Comparison of ENCODE assay signal across 14 cellular contexts in genomic region chr6:111252451-111252850, GRCh38.
DNase-seq lines count a peak whose midpoint lies in the region; TF ChIP-seq lines count a peak whose summit lies in the region.
"Had no signal": no experiment of that assay in that cellular context is flagged by ENCODE, and none has a peak within 500 bp of the region (broad histone marks: within the 10 kb centered on the region; RNA-seq: fewer than 3 reads in every experiment).

No MANE protein-coding gene starts in this region.

- no CpG with 5 or more reads among the region's 6 CpGs for WGBS in H9 (ENCODE audit: extremely low coverage, insufficient read length, low lambda C conversion rate)
- 86% methylated on average over 6 of the region's 6 CpGs for WGBS in HUES64
- WGBS in endodermal cell (ENCODE audit: insufficient coverage in 1 of 2, insufficient read length in 1 of 2), 2 experiments, result 72 to 86% methylated on average over 5 to 6 of the region's 6 CpGs
- WGBS in neuronal stem cell (ENCODE audit: extremely low coverage in 2 of 2, insufficient read length in 2 of 2, insufficient replicate concordance in 1 of 2), 2 donors, result no CpG with 5 or more reads among the region's 6 CpGs

- H3K9ac ChIP-seq in H9 (ENCODE audit: extremely low read depth, insufficient read length, low read length) (no peak overlapping the region), HUES64 (ENCODE audit: low read depth, low read length) (no peak overlapping the region), endodermal cell (ENCODE audit: extremely low read depth, low read length, poor library complexity, severe bottlenecking) (no peak overlapping the region), neuronal stem cell (ENCODE audit: low read depth, low read length, poor library complexity) (no peak overlapping the region)
- H3K9ac ChIP-seq: BLaER1 treated with 17β-estradiol and CSF1 and Interleukin-3, amounts not matched to agents 10 nM and 100 nM had no signal

- no peak overlapping the region for H3K18ac ChIP-seq in H9 (ENCODE audit: insufficient read length, low read depth, low read length)
- no peak overlapping the region for H3K18ac ChIP-seq in neuronal stem cell (ENCODE audit: low read length)

- H3K79me2 ChIP-seq in H9 (ENCODE audit: insufficient read depth, low read length), result no peaks in the 10 kb centered on the region

- no peak overlapping the region for H3K27ac ChIP-seq in H9 (ENCODE audit: insufficient read length, low read depth, low read length)
- peak overlapping the region; percentile 39; the same call in 1 of the 2 replicates for H3K27ac ChIP-seq in HUES64 (ENCODE audit: low read depth, low read length)
- H3K27ac ChIP-seq in endodermal cell (ENCODE audit: low read depth, low read length), result no peak overlapping the region
- no peak overlapping the region for H3K27ac ChIP-seq in neuronal stem cell (replicated peaks; ENCODE audit: low read length)
- no peak overlapping the region for H3K27ac ChIP-seq in tibial artery
- H3K27ac ChIP-seq: BLaER1 treated with 17β-estradiol and CSF1 and Interleukin-3, amounts not matched to agents 10 nM and 100 nM; HL-60 had no signal

- H3K14ac ChIP-seq in H9 (ENCODE audit: insufficient read depth, low read length), result no peak overlapping the region
- H3K14ac ChIP-seq in neuronal stem cell (ENCODE audit: low read length), result no peak overlapping the region

- H3K4ac ChIP-seq in H9 (ENCODE audit: low read depth, low read length) (no peak overlapping the region), neuronal stem cell (ENCODE audit: low read length) (no peak overlapping the region)

- H2BK120ac ChIP-seq in H9 (ENCODE audit: low read depth, low read length, poor library complexity, severe bottlenecking) (no peak overlapping the region), neuronal stem cell (ENCODE audit: low read depth, low read length) (no peak overlapping the region)

- TF ChIP-seq CTCF in H9 (conservative IDR thresholded peaks at IDR 0.05), result no peak
- no peak for TF ChIP-seq CTCF in endodermal cell (conservative IDR thresholded peaks at IDR 0.05)
- no peak for TF ChIP-seq CTCF in tibial artery (IDR thresholded peaks at IDR 0.05)

- H3K4me3 ChIP-seq in HUES64 (ENCODE audit: low read length) (no peak overlapping the region), endodermal cell (ENCODE audit: low read length) (no peak overlapping the region), neuronal stem cell (ENCODE audit: low read length in 2 of 2) (no peak overlapping the region), tibial artery (no peak overlapping the region)
- H3K4me3 ChIP-seq: BLaER1 treated with 17β-estradiol and CSF1 and Interleukin-3, amounts not matched to agents 10 nM and 100 nM; GM12878 had no signal

- no peaks in the 10 kb centered on the region for H3K9me3 Mint-ChIP-seq in H9
- no peaks in the 10 kb centered on the region for H3K9me3 Mint-ChIP-seq in endodermal cell
- H3K9me3 Mint-ChIP-seq: CD8-positive, alpha-beta T cell had no signal

- H4K8ac ChIP-seq in H9 (replicated peaks; ENCODE audit: insufficient read length, low read depth, low read length) (no peak overlapping the region), neuronal stem cell (ENCODE audit: low read depth, low read length) (no peak overlapping the region)

- no peak overlapping the region for H2BK12ac ChIP-seq in H9 (ENCODE audit: insufficient read length, low read depth, low read length)
- H2BK12ac ChIP-seq in neuronal stem cell (ENCODE audit: low read length), result peak overlapping the region; percentile 42

- peaks cover 3% of the 10 kb centered on the region; the same call in 1 of the 2 replicates for H3K4me1 ChIP-seq in H9 (ENCODE audit: insufficient read depth, low read length)
- H3K4me1 ChIP-seq in HUES64 (ENCODE audit: insufficient read depth, low read length), result peaks cover 40% of the 10 kb centered on the region
- peaks cover 13% of the 10 kb centered on the region for H3K4me1 ChIP-seq in endodermal cell (ENCODE audit: control insufficient read depth, insufficient read depth, low read length)
- no peaks in the 10 kb centered on the region for H3K4me1 ChIP-seq in neuronal stem cell (ENCODE audit: control insufficient read depth in 2 of 2, insufficient read depth in 1 of 2, low read depth in 1 of 2, low read length in 2 of 2)
- no peaks in the 10 kb centered on the region for H3K4me1 ChIP-seq in tibial artery

- H3K56ac ChIP-seq in H9 (ENCODE audit: insufficient read length, low read depth, low read length), result no peak overlapping the region

- H3K27me3 ChIP-seq in H9 (ENCODE audit: insufficient read depth, low read length) (no peaks in the 10 kb centered on the region), HUES64 (ENCODE audit: insufficient read depth, low read length) (peaks cover 7% of the 10 kb centered on the region; the same call in 1 of the 2 replicates), endodermal cell (ENCODE audit: control insufficient read depth, insufficient read depth, low read length, poor library complexity, severe bottlenecking) (no peaks in the 10 kb centered on the region), neuronal stem cell (ENCODE audit: control insufficient read depth in 3 of 3, insufficient read depth in 3 of 3, low read depth in 1 of 3, low read length in 3 of 3) (peaks cover 0 to 10% (median 0%) of the 10 kb centered on the region in 3 experiments), tibial artery (peaks cover 0 to 7% of the 10 kb centered on the region in 2 donors)
- H3K27me3 ChIP-seq: BLaER1 treated with 17β-estradiol and CSF1 and Interleukin-3, amounts not matched to agents 10 nM and 100 nM had no signal

- H2AK5ac ChIP-seq in H9 (ENCODE audit: insufficient read length, low read length) (no peak overlapping the region), neuronal stem cell (ENCODE audit: low read depth, low read length) (no peak overlapping the region)

- no peak overlapping the region for H2BK15ac ChIP-seq in H9 (ENCODE audit: low read depth, low read length)
- H2BK15ac ChIP-seq in neuronal stem cell (ENCODE audit: low read length), result no peak overlapping the region

- no peak overlapping the region for H3T11ph ChIP-seq in H9 (ENCODE audit: low read length)

- H4K20me1 ChIP-seq in H9 (ENCODE audit: control insufficient read depth, insufficient read depth, insufficient read length), result no peaks in the 10 kb centered on the region
- H4K20me1 ChIP-seq: BLaER1 treated with 17β-estradiol and CSF1 and Interleukin-3, amounts not matched to agents 10 nM and 100 nM had no signal

- no peak overlapping the region for H4K91ac ChIP-seq in H9 (ENCODE audit: insufficient read length, low read depth, low read length)
- H4K91ac ChIP-seq in neuronal stem cell (ENCODE audit: low read depth, low read length, poor library complexity), result no peak overlapping the region

- H3K4me2 ChIP-seq in H9 (ENCODE audit: insufficient read depth, insufficient read length, low read length) (no peak overlapping the region), neuronal stem cell (ENCODE audit: insufficient read depth, low read length, poor library complexity, severe bottlenecking) (no peak overlapping the region)
- H3K4me2 ChIP-seq: BLaER1 treated with 17β-estradiol and CSF1 and Interleukin-3, amounts not matched to agents 10 nM and 100 nM had no signal

- no peak overlapping the region for H2AFZ ChIP-seq in H9 (ENCODE audit: low read length)
- no peak overlapping the region for H2AFZ ChIP-seq in neuronal stem cell (ENCODE audit: low read length)

- H3K79me1 ChIP-seq in H9 (ENCODE audit: insufficient read depth, low read depth, low read length, poor library complexity, severe bottlenecking), result no peaks in the 10 kb centered on the region
- H3K79me1 ChIP-seq in neuronal stem cell (ENCODE audit: low read depth, low read length), result no peaks in the 10 kb centered on the region

- no peak overlapping the region; a peak in 1 of 5 replicates for H3K4me3 Mint-ChIP-seq in H9
- H3K4me3 Mint-ChIP-seq in endodermal cell, result no peak overlapping the region
- H3K4me3 Mint-ChIP-seq: B cell; CD8-positive, alpha-beta T cell had no signal

- intact Hi-C loops in tibial artery (cut with DNase I; ENCODE audit: low total_unique reads), result no loop called here

- no peaks in the 10 kb centered on the region for H3K9me3 ChIP-seq in H9 (ENCODE audit: control insufficient read depth, low read depth, low read length)
- H3K9me3 ChIP-seq in HUES64 (ENCODE audit: insufficient read depth, low read depth, low read length), result no peaks in the 10 kb centered on the region
- no peaks in the 10 kb centered on the region for H3K9me3 ChIP-seq in endodermal cell (ENCODE audit: control insufficient read depth, low read length)
- peaks cover 0 to 2% of the 10 kb centered on the region in 2 donors for H3K9me3 ChIP-seq in neuronal stem cell (replicated peaks in 1 of 2; ENCODE audit: control insufficient read depth in 2 of 2, insufficient read depth in 1 of 2, low read depth in 1 of 2, low read length in 2 of 2)
- H3K9me3 ChIP-seq in tibial artery, result no peaks in the 10 kb centered on the region
- H3K9me3 ChIP-seq: BLaER1 treated with 17β-estradiol and CSF1 and Interleukin-3, amounts not matched to agents 10 nM and 100 nM had no signal

- H3K27me3 Mint-ChIP-seq in H9 (ENCODE audit: low read depth) (no peaks in the 10 kb centered on the region), endodermal cell (ENCODE audit: insufficient read depth) (no peaks in the 10 kb centered on the region)

- DNase-seq in H9 (no peak), endodermal cell (peak; percentile 59), neuronal stem cell (ENCODE audit: low spot score) (no peak), tibial artery (no peak), cerebellar cortex (ENCODE audit: low spot score) (no peak)
- DNase-seq: Calu3; CD8-positive, alpha-beta T cell; DMS79 treated with DMSO at 0.1 percent for 48 hours; HCEC 1CT had no signal

- peak overlapping the region in 2 of 3 experiments; percentile 19 to 83; a peak in 2 of 7 replicates for H3K27ac Mint-ChIP-seq in H9
- H3K27ac Mint-ChIP-seq in endodermal cell, result peak overlapping the region; percentile 82
- H3K27ac Mint-ChIP-seq: B cell; CD8-positive, alpha-beta T cell had no signal

- H3K36me3 Mint-ChIP-seq in H9 (ENCODE audit: insufficient read depth in 1 of 3, low read depth in 3 of 3) (no peaks in the 10 kb centered on the region), endodermal cell (ENCODE audit: low read depth) (no peaks in the 10 kb centered on the region)
- H3K36me3 Mint-ChIP-seq: CD8-positive, alpha-beta T cell had no signal

- no peaks in the 10 kb centered on the region for H3K36me3 ChIP-seq in HUES64 (ENCODE audit: insufficient read depth, low read length)
- H3K36me3 ChIP-seq in endodermal cell (ENCODE audit: control insufficient read depth, insufficient read depth, low read length), result no peaks in the 10 kb centered on the region
- H3K36me3 ChIP-seq in neuronal stem cell (replicated peaks in 1 of 2; ENCODE audit: control insufficient read depth in 2 of 2, insufficient read depth in 2 of 2, low read length in 2 of 2), result no peaks in the 10 kb centered on the region
- no peaks in the 10 kb centered on the region for H3K36me3 ChIP-seq in tibial artery
- H3K36me3 ChIP-seq: BLaER1 treated with 17β-estradiol and CSF1 and Interleukin-3, amounts not matched to agents 10 nM and 100 nM had no signal

- H2BK20ac ChIP-seq in H9 (ENCODE audit: low read depth, low read length, poor library complexity, severe bottlenecking), result no peak overlapping the region

- H3K23ac ChIP-seq in H9 (ENCODE audit: insufficient read length, low read depth, low read length) (no peak overlapping the region), neuronal stem cell (ENCODE audit: low read depth, low read length, poor library complexity) (peak overlapping the region; percentile 67)

- no peak overlapping the region for H4K5ac ChIP-seq in H9 (ENCODE audit: insufficient read length, low read depth, low read length)

- H2BK5ac ChIP-seq in H9 (ENCODE audit: insufficient read length, low read length) (no peak overlapping the region), neuronal stem cell (ENCODE audit: low read length) (no peak overlapping the region)

- H3K23me2 ChIP-seq in H9 (ENCODE audit: insufficient read length, low read depth, low read length, poor library complexity, severe bottlenecking), result peaks cover 3% of the 10 kb centered on the region

- peaks cover 54 to 57% of the 10 kb centered on the region in 2 experiments for H3K4me1 Mint-ChIP-seq in H9
- H3K4me1 Mint-ChIP-seq in endodermal cell, result peaks cover 48% of the 10 kb centered on the region
- H3K4me1 Mint-ChIP-seq: B cell had no signal
